In genomic region chr4:25088342-25088952, GRCh38 we compare ENCODE assay signal across 9 cellular contexts. TPM values are rescaled to one million over a fixed set of nuclear protein-coding genes. Genes with fewer than 3 reads are reported as not detected.
A peak's percentile ranks its signal among the peaks of the same experiment; 100 is the strongest.
DNase-seq lines count a peak whose midpoint lies in the region; ATAC-seq, FAIRE-seq and TF ChIP-seq lines count a peak whose summit lies in the region.
"Had no signal": no experiment of that assay in that cellular context is flagged by ENCODE, and none has a peak within 500 bp of the region (broad histone marks: within the 10 kb centered on the region; RNA-seq: fewer than 3 reads in every experiment).

No MANE protein-coding gene starts in this region.

- no peak for TF ChIP-seq RAD21 in GM12878 (IDR thresholded peaks at IDR 0.05; ENCODE audit: insufficient read depth, low read depth, low read length)

- TF ChIP-seq POLR2A in GM12878 (IDR thresholded peaks at IDR 0.05; ENCODE audit: low read depth, low read length), result no peak

- SMC1A ChIA-PET in GM12878 (lab: Charles Lee; ENCODE audit: uncharacterized antibody, unreplicated experiment), result no interaction called here

- H3K79me2 ChIP-seq in GM12878 (ENCODE audit: control insufficient read depth, insufficient read depth, low read length), result no peaks in the 10 kb centered on the region
- H3K79me2 ChIP-seq in osteoblast (ENCODE audit: insufficient read depth, low read length), result no peaks in the 10 kb centered on the region

- intact Hi-C loops in GM12878 (cut with micrococcal nuclease; ENCODE audit: unreplicated experiment), result no loop called here
- intact Hi-C loops in colonic mucosa (cut with DNase I), result no loop called here

- no peak overlapping the region for H2AFZ ChIP-seq in GM12878 (ENCODE audit: control insufficient read depth, low read depth, low read length)
- H2AFZ ChIP-seq in osteoblast (ENCODE audit: low read length), result peak overlapping the region; percentile 31

- H3K36me3 ChIP-seq in GM12878 (ENCODE audit: control insufficient read depth in 2 of 2, insufficient read depth in 2 of 2, low read length in 1 of 2), result no peaks in the 10 kb centered on the region
- no peaks in the 10 kb centered on the region for H3K36me3 ChIP-seq in osteoblast (ENCODE audit: insufficient read depth, low read length)
- no peaks in the 10 kb centered on the region for H3K36me3 ChIP-seq in colonic mucosa

- TF ChIP-seq EP300 in GM12878 (IDR thresholded peaks at IDR 0.05; ENCODE audit: borderline replicate concordance in 1 of 2, control insufficient read depth in 1 of 2, low read depth in 2 of 2, low read length in 2 of 2), result no peak

- no TSS peak for BruUV-seq in GM12878 (replicated peaks; lab: Mats Ljungman, UMichigan)

- no peak for DNase-seq in GM12878 (ENCODE audit: low read depth, low spot score)
- DNase-seq in osteoblast (ENCODE audit: insufficient read length, low spot score, missing footprints), result no peak
- no peak for DNase-seq in 8988T
- no peak for DNase-seq in colonic mucosa
- DNase-seq in DMS153 (lab: John Stamatoyannopoulos, UW), result no peak

- no peak for FAIRE-seq in GM12878 (lab: Jason Lieb, UNC)

- TF ChIP-seq CTCF in GM12878 (IDR thresholded peaks at IDR 0.05 in 2 of 3, conservative IDR thresholded peaks at IDR 0.05 in 1 of 3; ENCODE audit: control insufficient read depth in 2 of 3, extremely low read depth in 1 of 3, insufficient read depth in 1 of 3, low read depth in 3 of 3, low read length in 3 of 3) (no peak), osteoblast (IDR thresholded peaks at IDR 0.05; ENCODE audit: extremely low read depth, low read depth, low read length) (no peak), colonic mucosa (IDR thresholded peaks at IDR 0.05) (no peak)

- H3K27me3 ChIP-seq in GM12878 (replicated peaks in 1 of 2; ENCODE audit: control insufficient read depth in 2 of 2, insufficient read depth in 2 of 2, low read length in 1 of 2) (peaks cover 0 to 2% of the 10 kb centered on the region in 2 experiments; a peak in 2 of 4 replicates), osteoblast (ENCODE audit: insufficient read depth, low read length) (peaks cover 54% of the 10 kb centered on the region), colonic mucosa (no peaks in the 10 kb centered on the region)

- H3K4me2 ChIP-seq in GM12878 (ENCODE audit: control insufficient read depth, insufficient read depth) (no peak overlapping the region), osteoblast (ENCODE audit: insufficient read depth, low read length) (peak overlapping the region; percentile 65)

- 4% methylated on average over 34 of the region's 37 CpGs for WGBS in GM12878 (ENCODE audit: insufficient coverage, insufficient replicate concordance, low lambda C conversion rate, missing lambda C conversion rate)

- no peaks in the 10 kb centered on the region for H3K4me1 ChIP-seq in GM12878 (ENCODE audit: control insufficient read depth, insufficient read depth, low read length)
- H3K4me1 ChIP-seq in osteoblast (ENCODE audit: insufficient read depth, low read length), result no peaks in the 10 kb centered on the region
- no peaks in the 10 kb centered on the region for H3K4me1 ChIP-seq in colonic mucosa

- H3K9me3 ChIP-seq in GM12878 (replicated peaks; ENCODE audit: control insufficient read depth, insufficient read depth, low read length), result no peaks in the 10 kb centered on the region
- H3K9me3 ChIP-seq in osteoblast (ENCODE audit: low read depth, low read length), result no peaks in the 10 kb centered on the region
- no peaks in the 10 kb centered on the region for H3K9me3 ChIP-seq in colonic mucosa

- peak; percentile 51 for ATAC-seq in GM18502 (IDR thresholded peaks at IDR 0.05; ENCODE audit: poor library complexity, unreplicated experiment)
- peak; percentile 74 for ATAC-seq in HG03108 (IDR thresholded peaks at IDR 0.05; ENCODE audit: unreplicated experiment)
- no peak for ATAC-seq in GM12878
- ATAC-seq in HG02970 (IDR thresholded peaks at IDR 0.05; ENCODE audit: low FRiP score, unreplicated experiment), result no peak

- no peak overlapping the region for H3K9ac ChIP-seq in GM12878 (ENCODE audit: control insufficient read depth, insufficient read depth, low read length)
- no peak overlapping the region for H3K9ac ChIP-seq in colonic mucosa (ENCODE audit: low read depth in 2 of 2, low read length in 2 of 2)

- RAD21 ChIA-PET in GM12878 (lab: Charles Lee; ENCODE audit: unreplicated experiment), result no interaction called here

- no peaks in the 10 kb centered on the region for H4K20me1 ChIP-seq in GM12878 (ENCODE audit: control insufficient read depth, insufficient read depth)
- H4K20me1 ChIP-seq in osteoblast (ENCODE audit: insufficient read depth, low read length), result no peaks in the 10 kb centered on the region

- in situ Hi-C loops in GM12878 (cut with MboI), result no loop called here

- no peak overlapping the region for H3K4me3 ChIP-seq in GM12878
- H3K4me3 ChIP-seq in osteoblast (ENCODE audit: insufficient read depth, low read length), result peak overlapping the region; percentile 49
- H3K4me3 ChIP-seq in colonic mucosa, result no peak overlapping the region

- CTCF ChIA-PET in GM12878 (lab: Yijun Ruan, JAX), result no interaction called here

- H3K27ac ChIP-seq in GM12878 (ENCODE audit: control insufficient read depth, insufficient read depth), result no peak overlapping the region
- H3K27ac ChIP-seq in osteoblast (ENCODE audit: low read depth, low read length), result no peak overlapping the region
- H3K27ac ChIP-seq in colonic mucosa, result no peak overlapping the region

- POLR2A ChIA-PET in GM12878 (lab: Charles Lee), result no interaction called here

TF ChIP-seq in GM12878, 131 proteins besides CTCF, POLR2A, EP300 and RAD21:
- TF ChIP-seq MEF2A (IDR thresholded peaks at IDR 0.05; ENCODE audit: insufficient read depth, low read depth, low read length), result peak; percentile 59; the same call in 1 of the 2 replicates
- no peak for TF ChIP-seq SRF (IDR thresholded peaks at IDR 0.05; ENCODE audit: low read depth in 2 of 2, low read length in 2 of 2)
TF ChIP-seq in GM12878: peak in this region for 1.

RNA-seq across cellular contexts. Expression of gene LGI2, which starts 57.7 kb away (rescaled TPM):
- not detected in 2 replicates for total RNA-seq in GM12878 (2013; cell fraction: nucleolus; rRNA removed)
- total RNA-seq in GM12878 (2014; rRNA removed) (not detected in 2 replicates), GM12878 (2014; rRNA removed; fragmentation: Illumina TruSeq; extraction: Trizol) (not detected in 2 replicates), GM12878 (2021) (not detected in 2 replicates), osteoblast (under 0.01 TPM in 2 replicates), colonic mucosa (under 1 TPM; 0.32 to 0.82 TPM)
- not detected for polyA plus RNA-seq in GM12878 (2011; ENCODE audit: low read depth)
- polyA plus RNA-seq in GM12878 (2011; rRNA removed) (not detected in 2 replicates), GM12878 (2014; fragmentation: Illumina TruSeq; extraction: Trizol) (not detected in 2 replicates), GM12878 (2014; fragmentation: Nextera tagmentation; extraction: Ambion mirVana) (not detected), GM12878 (2014; rRNA removed) (not detected in 2 replicates), GM12878 (2016; fragmentation: Nextera tagmentation; extraction: Ambion mirVana) (not detected)
- not detected in 2 replicates for polyA plus RNA-seq in GM12878 (2011; cell fraction: cytosol; rRNA removed)
- polyA plus RNA-seq in GM12878 (2011; cell fraction: nucleus; rRNA removed), result not detected in 2 replicates
- polyA plus RNA-seq in GM12878 (2012), result not detected in 2 replicates
- polyA minus RNA-seq in GM12878 (2011; rRNA and poly(A)+ RNA removed), result not detected in 2 replicates
- not detected in 2 replicates for polyA minus RNA-seq in GM12878 (2011; cell fraction: cytosol; rRNA and poly(A)+ RNA removed)
- polyA minus RNA-seq in GM12878 (2011; cell fraction: nucleus; rRNA and poly(A)+ RNA removed), result not detected in 2 replicates
- total RNA-seq: T-helper 1 cell treated with Interleukin-12 subunit alpha and Interleukin-12 subunit beta and Interleukin-4 antibody, amounts not matched to agents 30 ng/mL and 1 ng/mL, for 36 hours had no signal

Comparison
In these comparisons a context has a peak if more than half of its experiments do, and no peak if none do; other contexts are left out.
1. ATAC-seq: peak in GM18502 (single experiment) and HG03108 (single experiment); none in GM12878 (single experiment) and HG02970 (single experiment).